Comparison of ENCODE assay signal across 31 cellular contexts in genomic region chr11:80331694-80332093, GRCh38.
DNase-seq lines count a peak whose midpoint lies in the region; ATAC-seq, FAIRE-seq and TF ChIP-seq lines count a peak whose summit lies in the region.
"Had no signal": no experiment of that assay in that cellular context is flagged by ENCODE, and none has a peak within 500 bp of the region (broad histone marks: within the 10 kb centered on the region; RNA-seq: fewer than 3 reads in every experiment).

No MANE protein-coding gene starts in this region.

- no TSS peak for BruUV-seq in Caco-2 (replicated peaks; lab: Mats Ljungman, UMichigan)

- no peak overlapping the region for H3K4me2 ChIP-seq in A549
- H3K4me2 ChIP-seq: BLaER1; BLaER1 treated with 17β-estradiol and CSF1 and Interleukin-3, amounts not matched to agents 10 nM and 100 nM had no signal

- H3K27ac ChIP-seq in A549 (no peak overlapping the region), HEK293 (ENCODE audit: extremely low read depth, low read depth, low read length) (no peak overlapping the region)
- H3K27ac ChIP-seq: 22Rv1; BLaER1; BLaER1 treated with 17β-estradiol and CSF1 and Interleukin-3, amounts not matched to agents 10 nM and 100 nM; C4-2B had no signal

- POLR2A ChIA-PET in A549 (lab: Yijun Ruan, JAX) = no interaction called here
- POLR2A ChIA-PET in HEK293 (lab: Yijun Ruan, JAX) = no interaction called here
- POLR2A ChIA-PET in Caco-2 (lab: Charles Lee) = no interaction called here

- intact Hi-C loops in Caco-2 (cut with micrococcal nuclease; ENCODE audit: unreplicated experiment) = no loop called here

- H3K4me3 Mint-ChIP-seq in Caco-2 (ENCODE audit: unreplicated experiment) = no peak overlapping the region
- H3K4me3 Mint-ChIP-seq: B cell; CD14-positive monocyte; CD4-positive, alpha-beta memory T cell; CD4-positive, alpha-beta T cell; CD4-positive, CD25-positive, alpha-beta regulatory T cell; CD8-positive, alpha-beta memory T cell; CD8-positive, alpha-beta T cell had no signal

- CTCF ChIA-PET in A549 (lab: Yijun Ruan, JAX) (no interaction called here), HEK293 (lab: Yijun Ruan, JAX) (no interaction called here), Caco-2 (lab: Charles Lee) (no interaction called here)

- no peaks in the 10 kb centered on the region for H3K4me1 Mint-ChIP-seq in Caco-2 (ENCODE audit: low read depth, unreplicated experiment)
- H3K4me1 Mint-ChIP-seq: B cell; CD14-positive monocyte; CD4-positive, alpha-beta memory T cell; CD4-positive, CD25-positive, alpha-beta regulatory T cell; CD8-positive, alpha-beta memory T cell had no signal

- no peak for TF ChIP-seq RAD21 in A549 (conservative IDR thresholded peaks at IDR 0.05 in 1 of 2, IDR thresholded peaks at IDR 0.05 in 1 of 2)

- no peaks in the 10 kb centered on the region for H3K4me1 ChIP-seq in A549
- H3K4me1 ChIP-seq in HEK293 (ENCODE audit: control insufficient read depth, insufficient read depth, low read length) = no peaks in the 10 kb centered on the region
- no peaks in the 10 kb centered on the region for H3K4me1 ChIP-seq in Caco-2
- H3K4me1 ChIP-seq: BE2C, BLaER1 had no signal

- no peak for FAIRE-seq in A549 (lab: Jason Lieb, UNC)
- FAIRE-seq: A204.1, D721Med had no signal

- DNase-seq in A549 (ENCODE audit: low read depth in 1 of 2, low spot score in 1 of 2) (no peak), Caco-2 (no peak)
- DNase-seq: 8988T; ACHN; AML-193; BE2C; C1 segment of cervical spinal cord; Calu3; CD4-positive, alpha-beta memory T cell; CD4-positive, alpha-beta T cell; CD4-positive, CD25-positive, alpha-beta regulatory T cell; CD8-positive, alpha-beta memory T cell; CD8-positive, alpha-beta T cell; COR-L47; DMS 273 treated with DMSO at 0.1 percent for 48 hours; DMS153; DMS53; DMS79; DMS79 treated with DMSO at 0.1 percent for 48 hours; DND-41; EL had no signal

- ATAC-seq in A549 (no peak), GM21576 (IDR thresholded peaks at IDR 0.05; ENCODE audit: unreplicated experiment) (no peak)
- ATAC-seq: CD8-positive, alpha-beta T cell had no signal

- H3K9me3 ChIP-seq in A549 (no peaks in the 10 kb centered on the region), HEK293 (ENCODE audit: control insufficient read depth, insufficient read depth, low read depth, low read length) (no peaks in the 10 kb centered on the region), Caco-2 (no peaks in the 10 kb centered on the region)
- H3K9me3 ChIP-seq: BE2C; BLaER1; BLaER1 treated with 17β-estradiol and CSF1 and Interleukin-3, amounts not matched to agents 10 nM and 100 nM had no signal

- H3K36me3 ChIP-seq in HEK293 (ENCODE audit: control insufficient read depth in 2 of 2, insufficient read depth in 1 of 2, low read length in 2 of 2) (no peaks in the 10 kb centered on the region), Caco-2 (ENCODE audit: control insufficient read depth, insufficient read depth, low read length) (no peaks in the 10 kb centered on the region)
- H3K36me3 ChIP-seq: BE2C; BLaER1; BLaER1 treated with 17β-estradiol and CSF1 and Interleukin-3, amounts not matched to agents 10 nM and 100 nM had no signal

- peaks cover 12% of the 10 kb centered on the region for H3K27me3 Mint-ChIP-seq in Caco-2 (ENCODE audit: insufficient read depth, unreplicated experiment)
- H3K27me3 Mint-ChIP-seq: B cell; CD4-positive, alpha-beta memory T cell; CD4-positive, alpha-beta T cell; CD4-positive, CD25-positive, alpha-beta regulatory T cell; CD8-positive, alpha-beta memory T cell had no signal

- TF ChIP-seq CTCF in A549 (IDR thresholded peaks at IDR 0.05) (no peak), HEK293 (tag by site-specific recombination; IDR thresholded peaks at IDR 0.05) (no peak), Caco-2 (IDR thresholded peaks at IDR 0.05; ENCODE audit: insufficient read depth in 1 of 2, low read depth in 1 of 2, low read length in 1 of 2, severe bottlenecking in 1 of 2, unreplicated experiment in 1 of 2) (no peak)

- no peak for TF ChIP-seq POLR2A in A549 (IDR thresholded peaks at IDR 0.05; ENCODE audit: low read length)

- no peaks in the 10 kb centered on the region for H3K27me3 ChIP-seq in Caco-2 (replicated peaks; ENCODE audit: control insufficient read depth, insufficient read depth, low read length)
- H3K27me3 ChIP-seq: BE2C; BLaER1; BLaER1 treated with 17β-estradiol and CSF1 and Interleukin-3, amounts not matched to agents 10 nM and 100 nM had no signal

- H3K27ac Mint-ChIP-seq in Caco-2 (ENCODE audit: unreplicated experiment) = no peak overlapping the region
- H3K27ac Mint-ChIP-seq: B cell; CD14-positive monocyte; CD4-positive, alpha-beta memory T cell; CD4-positive, alpha-beta T cell; CD4-positive, CD25-positive, alpha-beta regulatory T cell; CD8-positive, alpha-beta memory T cell; CD8-positive, alpha-beta T cell had no signal

- no peak for TF ChIP-seq EP300 in A549 (IDR thresholded peaks at IDR 0.05)

- H3K9me3 Mint-ChIP-seq in Caco-2 (ENCODE audit: unreplicated experiment) = no peaks in the 10 kb centered on the region

- H3K36me3 Mint-ChIP-seq in Caco-2 (ENCODE audit: insufficient read depth, unreplicated experiment) = no peaks in the 10 kb centered on the region
- H3K36me3 Mint-ChIP-seq: CD14-positive monocyte; CD4-positive, alpha-beta memory T cell; CD4-positive, CD25-positive, alpha-beta regulatory T cell; CD8-positive, alpha-beta memory T cell; CD8-positive, alpha-beta T cell had no signal

- H3K4me3 ChIP-seq in A549 (no peak overlapping the region), HEK293 (ENCODE audit: low read depth, low read length) (no peak overlapping the region), Caco-2 (ENCODE audit: low read depth, low read length) (no peak overlapping the region)
- H3K4me3 ChIP-seq: BLaER1; BLaER1 treated with 17β-estradiol and CSF1 and Interleukin-3, amounts not matched to agents 10 nM and 100 nM had no signal

TF ChIP-seq in A549, 52 proteins besides CTCF, POLR2A, EP300 and RAD21:
- peak; percentile 78 for TF ChIP-seq ZC3H11A (IDR thresholded peaks at IDR 0.05)
- TF ChIP-seq HES2 (IDR thresholded peaks at IDR 0.05) = no peak
TF ChIP-seq in A549: peak in this region for 1.

TF ChIP-seq in HEK293, 187 proteins besides CTCF, POLR2A, EP300 and RAD21 (continues in another document):
- TF ChIP-seq ZNF776 (tag by site-specific recombination; IDR thresholded peaks at IDR 0.05; ENCODE audit: borderline replicate concordance) = no peak
- TF ChIP-seq ZNF623 (tag by site-specific recombination; IDR thresholded peaks at IDR 0.05) = 0 out of 2 replicates have a peak, but pooled peaks have one; percentile 13
- TF ChIP-seq BCL11B (tag by site-specific recombination; IDR thresholded peaks at IDR 0.05; ENCODE audit: low read depth) = no peak
- no peak for TF ChIP-seq HOXA7 (CRISPR knock-in tag; IDR thresholded peaks at IDR 0.05; ENCODE audit: borderline replicate concordance)
- no peak for TF ChIP-seq ZNF146 (tag by site-specific recombination; IDR thresholded peaks at IDR 0.05)
- peak; percentile 45; the same call in 1 of the 2 replicates for TF ChIP-seq ZNF518A (tag by site-specific recombination; conservative IDR thresholded peaks at IDR 0.05; ENCODE audit: low read depth)
- no peak for TF ChIP-seq ZNF311 (tag by site-specific recombination; IDR thresholded peaks at IDR 0.05; ENCODE audit: borderline replicate concordance)
- TF ChIP-seq ZNF274 (IDR thresholded peaks at IDR 0.05; ENCODE audit: low read length) = no peak
- no peak for TF ChIP-seq ZNF274 (tag by site-specific recombination; IDR thresholded peaks at IDR 0.05; ENCODE audit: borderline replicate concordance)
- TF ChIP-seq ZNF394 (tag by site-specific recombination; IDR thresholded peaks at IDR 0.05; ENCODE audit: borderline replicate concordance) = peak; percentile 44; the same call in 1 of the 2 replicates
- TF ChIP-seq ZNF112 (tag by site-specific recombination; IDR thresholded peaks at IDR 0.05) = no peak
- no peak for TF ChIP-seq ZNF184 (tag by site-specific recombination; IDR thresholded peaks at IDR 0.05)
